Comparison of ENCODE assay signal across 9 cellular contexts in the genomic region with DNA sequence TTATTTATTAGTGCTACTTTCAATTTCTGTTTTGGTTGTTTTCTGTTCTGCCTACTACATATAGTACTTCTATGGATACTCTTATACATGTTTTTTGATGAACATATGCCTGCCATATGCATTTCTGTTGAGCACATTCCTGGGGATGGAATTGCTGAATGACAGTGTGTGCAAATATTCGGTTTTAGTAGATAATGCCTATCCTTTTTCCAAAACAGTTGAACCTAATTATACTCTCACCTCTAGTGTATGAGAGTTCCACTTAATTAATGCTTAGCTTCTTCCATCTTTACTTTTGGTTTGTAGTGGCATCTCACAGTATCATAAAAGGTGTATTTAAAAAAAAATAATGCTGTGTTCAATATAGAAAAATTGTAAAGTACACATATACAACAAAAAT.
"Had no signal": no experiment of that assay in that cellular context is flagged by ENCODE, and none has a peak within 500 bp of the region (broad histone marks: within the 10 kb centered on the region; RNA-seq: fewer than 3 reads in every experiment).

No MANE protein-coding gene starts in this region.

- H2AFZ ChIP-seq: GM23338 had no signal

- ATAC-seq: GM23338 had no signal

- DNase-seq: H9, HCEC 1CT, IMR-90, KBM-7 had no signal

- H3K4me3 ChIP-seq: GM23338 had no signal

- H3K27ac ChIP-seq: KMS-11 had no signal

- FAIRE-seq: H1, H54, HTR-8/SVneo had no signal

- H3K4me2 ChIP-seq: GM23338, KMS-11 had no signal

- H3K9ac ChIP-seq: KMS-11 had no signal
